ENCODE assay signal across 13 cellular contexts in genomic region chr6:112016335-112016734, GRCh38. TPM values are rescaled to one million over a fixed set of nuclear protein-coding genes. Genes with fewer than 3 reads are reported as not detected.
DNase-seq lines count a peak whose midpoint lies in the region; ATAC-seq lines count a peak whose summit lies in the region.
"Had no signal": no experiment of that assay in that cellular context is flagged by ENCODE, and none has a peak within 500 bp of the region (broad histone marks: within the 10 kb centered on the region; RNA-seq: fewer than 3 reads in every experiment).

No MANE protein-coding gene starts in this region.

- peak; percentile 86 to 90 for ATAC-seq in activated naive CD4-positive, alpha-beta T cell treated with anti-CD3 and anti-CD28 coated beads, Interleukin-2, amount 50 U/mL, for 72 hours
- no peak for ATAC-seq in GM18870 (IDR thresholded peaks at IDR 0.05; ENCODE audit: unreplicated experiment)
- no peak for ATAC-seq in HG02870 (IDR thresholded peaks at IDR 0.05; ENCODE audit: unreplicated experiment)
- ATAC-seq: GM23338 had no signal

- peak; percentile 71 for DNase-seq in activated CD8-positive, alpha-beta memory T cell treated with anti-CD3 and anti-CD28 coated beads, Interleukin-2, amount 50 U/mL, for 48 hours
- no peak for DNase-seq in activated CD8-positive, alpha-beta memory T cell treated with anti-CD3 and anti-CD28 coated beads, Interleukin-2, amount 50 U/mL, for 4 hours
- DNase-seq in activated naive CD4-positive, alpha-beta T cell treated with anti-CD3 and anti-CD28 coated beads, Interleukin-2, amount 50 U/mL, for 72 hours (ENCODE audit: low spot score in 2 of 2), result peak; percentile 51 to 80
- DNase-seq in lung microvascular endothelial cell (ENCODE audit: low read depth in 2 of 2) (peak; percentile 92 to 93), stromal cell of bone marrow (ENCODE audit: low read depth) (peak; percentile 72), DMS 273 (lab: John Stamatoyannopoulos, UW; ENCODE audit: unreplicated experiment) (no peak)
- DNase-seq: NCI-H187 treated with DMSO at 0.1 percent for 48 hours, right lobe of liver had no signal

- no peaks in the 10 kb centered on the region for H3K36me3 Mint-ChIP-seq in activated naive CD4-positive, alpha-beta T cell treated with anti-CD3 and anti-CD28 coated beads, Interleukin-2, amount 50 U/mL, for 72 hours
- H3K36me3 Mint-ChIP-seq: memory B cell had no signal

- H3K9me3 Mint-ChIP-seq in activated naive CD4-positive, alpha-beta T cell treated with anti-CD3 and anti-CD28 coated beads, Interleukin-2, amount 50 U/mL, for 72 hours, result no peaks in the 10 kb centered on the region
- H3K9me3 Mint-ChIP-seq: GM23338, memory B cell had no signal

- H3K27ac Mint-ChIP-seq in activated naive CD4-positive, alpha-beta T cell treated with anti-CD3 and anti-CD28 coated beads, Interleukin-2, amount 50 U/mL, for 72 hours, result peak overlapping the region; percentile 77 to 94
- H3K27ac Mint-ChIP-seq: B cell, GM23338, memory B cell had no signal

RNA-seq across cellular contexts. Expression of gene CCN6, which starts 37.6 kb away (rescaled TPM):
- total RNA-seq in activated naive CD4-positive, alpha-beta T cell treated with anti-CD3 and anti-CD28 coated beads, Interleukin-2, amount 50 U/mL, for 72 hours, result not detected
- total RNA-seq in lung microvascular endothelial cell, result not detected in 2 replicates
- total RNA-seq: B cell, GM23338, right lobe of liver had no signal

Comparison
In these comparisons a context has a peak if more than half of its experiments do, and no peak if none do; other contexts are left out.
1. DNase-seq: peak in activated CD8-positive, alpha-beta memory T cell treated with anti-CD3 and anti-CD28 coated beads, Interleukin-2, amount 50 U/mL, for 48 hours (single experiment), activated naive CD4-positive, alpha-beta T cell treated with anti-CD3 and anti-CD28 coated beads, Interleukin-2, amount 50 U/mL, for 72 hours (2 of 2), lung microvascular endothelial cell (2 of 2) and stromal cell of bone marrow (single experiment); none in activated CD8-positive, alpha-beta memory T cell treated with anti-CD3 and anti-CD28 coated beads, Interleukin-2, amount 50 U/mL, for 4 hours (single experiment) and DMS 273 (single experiment).
2. ATAC-seq: peak in activated naive CD4-positive, alpha-beta T cell treated with anti-CD3 and anti-CD28 coated beads, Interleukin-2, amount 50 U/mL, for 72 hours (2 of 2); none in GM18870 (single experiment) and HG02870 (single experiment).